In genomic region chr11:61967924-61968757, GRCh38 we compare ENCODE assay signal across 8 cellular contexts. TPM values are rescaled to one million over a fixed set of nuclear protein-coding genes. Genes with fewer than 3 reads are reported as not detected.
DNase-seq lines count a peak whose midpoint lies in the region; ATAC-seq and TF ChIP-seq lines count a peak whose summit lies in the region.

No MANE protein-coding gene starts in this region.

- H3K27me3 Mint-ChIP-seq in CD4-positive, alpha-beta T cell = peaks cover 4% of the 10 kb centered on the region
- H3K27me3 Mint-ChIP-seq in T-helper 2 cell treated with Interferon-gamma antibody and Interleukin-4, amounts not matched to agents 5 μg/mL and 100 μg/mL, for 36 hours (ENCODE audit: low read depth) = no peaks in the 10 kb centered on the region

- peak overlapping the region; percentile 98 for H3K4me3 ChIP-seq in Karpas-422 (ENCODE audit: low read length)
- peak overlapping the region; percentile 84 to 92 for H3K4me3 ChIP-seq in left lung

- H3K9me2 ChIP-seq in Karpas-422 (replicated peaks; ENCODE audit: insufficient read depth, low read length) = no peaks in the 10 kb centered on the region

- H3K4me1 Mint-ChIP-seq in CD4-positive, alpha-beta T cell (ENCODE audit: low read depth) = peaks cover 73% of the 10 kb centered on the region
- H3K4me1 Mint-ChIP-seq in T-helper 2 cell treated with Interferon-gamma antibody and Interleukin-4, amounts not matched to agents 5 μg/mL and 100 μg/mL, for 36 hours (ENCODE audit: low read depth) = peaks cover 62% of the 10 kb centered on the region

- H3K4me1 ChIP-seq in Karpas-422 (ENCODE audit: low read length) (peaks cover 66% of the 10 kb centered on the region), left lung (peaks cover 66 to 67% of the 10 kb centered on the region in 2 donors)

- H3K27me3 ChIP-seq in CD4-positive, alpha-beta T cell (ENCODE audit: control insufficient read depth, insufficient read depth, low read length) = no peaks in the 10 kb centered on the region
- H3K27me3 ChIP-seq in Karpas-422 (ENCODE audit: low read length) (no peaks in the 10 kb centered on the region), left lung (no peaks in the 10 kb centered on the region)

- no peak for TF ChIP-seq CTCF in CD4-positive, alpha-beta T cell (IDR thresholded peaks at IDR 0.05)
- TF ChIP-seq CTCF in left lung (IDR thresholded peaks at IDR 0.05) = no peak

- peak; percentile 0 for ATAC-seq in CD4-positive, alpha-beta T cell (ENCODE audit: poor library complexity)
- ATAC-seq in GM21381 (IDR thresholded peaks at IDR 0.05; ENCODE audit: unreplicated experiment) = peak; percentile 19
- ATAC-seq in left lung = no peak

- peak in 8 of 10 experiments; percentile 13 to 49 (median 22) for DNase-seq in CD4-positive, alpha-beta T cell
- peak; percentile 79 for DNase-seq in Karpas-422
- peak; percentile 43 for DNase-seq in T-helper 2 cell treated with Interferon-gamma antibody and Interleukin-4, amounts not matched to agents 5 μg/mL and 100 μg/mL, for 36 hours (ENCODE audit: low spot score)
- DNase-seq in caudate nucleus (lab: John Stamatoyannopoulos, UW) = peak in 48 of 61 donors; percentile 37 to 92 (median 71)
- peak; percentile 61 to 88 for DNase-seq in left lung
- DNase-seq in stimulated activated CD4-positive, alpha-beta T cell treated with anti-CD3 and anti-CD28 coated beads, Interleukin-4, amount 100 ng/mL, for 1 hour = peak; percentile 40
- DNase-seq in COLO829 (ENCODE audit: low spot score) = no peak

- POLR2A ChIA-PET in CD4-positive, alpha-beta T cell (lab: Charles Lee) = interaction anchor here (0.6 to 5.1 kb wide), 39 partner anchors 10 to 1952 kb away, joined by 3 to 177 read pairs (median 5); partner anchors contain the start of genes BEST1, CPSF7, CYB561A3 and FEN1

- H3K36me3 ChIP-seq in Karpas-422 (ENCODE audit: insufficient read depth, low read length) (peaks cover 17% of the 10 kb centered on the region), left lung (peaks cover 0 to 35% of the 10 kb centered on the region in 2 donors)

- peak overlapping the region; percentile 94 for H3K27ac ChIP-seq in CD4-positive, alpha-beta T cell (ENCODE audit: low read depth, low read length)
- H3K27ac ChIP-seq in Karpas-422 (ENCODE audit: low read length) (peak overlapping the region; percentile 60), caudate nucleus (ENCODE audit: low read depth, low read length) (peak overlapping the region; percentile 99), left lung (peak overlapping the region; percentile 98 to 99)

- peak overlapping the region; percentile 99 for H3K4me3 Mint-ChIP-seq in CD4-positive, alpha-beta T cell
- peak overlapping the region; percentile 88 for H3K4me3 Mint-ChIP-seq in T-helper 2 cell treated with Interferon-gamma antibody and Interleukin-4, amounts not matched to agents 5 μg/mL and 100 μg/mL, for 36 hours

- H3K9me3 Mint-ChIP-seq in CD4-positive, alpha-beta T cell = no peaks in the 10 kb centered on the region
- no peaks in the 10 kb centered on the region for H3K9me3 Mint-ChIP-seq in T-helper 2 cell treated with Interferon-gamma antibody and Interleukin-4, amounts not matched to agents 5 μg/mL and 100 μg/mL, for 36 hours

- H2AFZ ChIP-seq in Karpas-422 (ENCODE audit: low read length) = peak overlapping the region; percentile 71

- no peaks in the 10 kb centered on the region for H3K9me3 ChIP-seq in CD4-positive, alpha-beta T cell (ENCODE audit: control insufficient read depth, low read length)
- H3K9me3 ChIP-seq in Karpas-422 (ENCODE audit: low read length) = no peaks in the 10 kb centered on the region
- no peaks in the 10 kb centered on the region for H3K9me3 ChIP-seq in left lung

- H3K79me2 ChIP-seq in Karpas-422 (ENCODE audit: low read length) = peaks cover 10% of the 10 kb centered on the region

- peaks cover 28% of the 10 kb centered on the region for H4K20me1 ChIP-seq in Karpas-422 (ENCODE audit: insufficient read depth, low read depth, low read length)

- CTCF ChIA-PET in CD4-positive, alpha-beta T cell (lab: Charles Lee) = interaction anchor here (0.6 to 7.1 kb wide), 9 partner anchors 9 to 113 kb away, joined by 3 to 50 read pairs (median 4); no protein-coding TSS in a partner anchor

- peak overlapping the region; percentile 99 for H3K4me2 ChIP-seq in Karpas-422 (ENCODE audit: low read depth, low read length, poor library complexity, severe bottlenecking)

- peak overlapping the region; percentile 84 for H3K27ac Mint-ChIP-seq in CD4-positive, alpha-beta T cell
- peak overlapping the region; percentile 95 for H3K27ac Mint-ChIP-seq in T-helper 2 cell treated with Interferon-gamma antibody and Interleukin-4, amounts not matched to agents 5 μg/mL and 100 μg/mL, for 36 hours

- H3K36me3 Mint-ChIP-seq in CD4-positive, alpha-beta T cell (ENCODE audit: low read depth) = peaks cover 50% of the 10 kb centered on the region
- peaks cover 31% of the 10 kb centered on the region for H3K36me3 Mint-ChIP-seq in T-helper 2 cell treated with Interferon-gamma antibody and Interleukin-4, amounts not matched to agents 5 μg/mL and 100 μg/mL, for 36 hours (ENCODE audit: low read depth)

- intact Hi-C loops in CD4-positive, alpha-beta T cell (cut with DNase I, micrococcal nuclease) = loop anchor here (1.0 to 10.0 kb wide), 6 partner anchors 57 to 1061 kb away; partner anchors contain the start of genes AHNAK (in 1 of the 2), FEN1 (in 1 of the 2), PRPF19 (in 1 of the 2) and SYT7 (in 1 of the 2)
- intact Hi-C loops in left lung (cut with DNase I) = no loop called here

- H3K9ac ChIP-seq in Karpas-422 (ENCODE audit: low read length) = peak overlapping the region; percentile 88

RNA-seq across cellular contexts. Expression of gene FTH1, which starts 0.7 kb away (rescaled TPM):
- 1,000 to 10,000 TPM; 2,313 to 2,400 TPM for total RNA-seq in CD4-positive, alpha-beta T cell
- total RNA-seq in Karpas-422 (2014; rRNA removed; shearing (Covaris generic); ENCODE audit: low replicate concordance) = 209 and 392 TPM in 2 replicates
- 1,000 to 10,000 TPM; 3,536 to 5,494 TPM for total RNA-seq in left lung

RNA-seq across cellular contexts. Expression of gene BEST1, which starts 18.0 kb away (rescaled TPM):
- under 1 TPM; 0.14 to 0.25 TPM for total RNA-seq in CD4-positive, alpha-beta T cell
- total RNA-seq in Karpas-422 (2014; rRNA removed; shearing (Covaris generic); ENCODE audit: low replicate concordance) = 1.7 and 1.9 TPM in 2 replicates
- total RNA-seq in left lung = 10 to 100 TPM in 1 of 2 donors, 1 to 10 TPM in 1; 3.8 to 14.6 TPM

RNA-seq across cellular contexts. Expression of gene RAB3IL1, which starts 50.8 kb away (rescaled TPM):
- total RNA-seq in CD4-positive, alpha-beta T cell = not detected
- total RNA-seq in Karpas-422 (2014; rRNA removed; shearing (Covaris generic); ENCODE audit: low replicate concordance) = not detected in 2 replicates
- total RNA-seq in left lung = 10 to 100 TPM; 10.8 to 13.3 TPM

Comparison
In these comparisons a context has a peak if more than half of its experiments do, and no peak if none do; other contexts are left out.
1. RNA of gene RAB3IL1, which starts 50.8 kb away (total RNA-seq): 10.8 to 13.3 TPM in left lung; not detected in CD4-positive, alpha-beta T cell and not detected in Karpas-422; every median in the first group is over 10 times any median in the second.
2. intact Hi-C loops: an anchor here in CD4-positive, alpha-beta T cell (1.0 to 10.0 kb wide); none called in left lung.
3. Peak in every context shown above with its lines, with median percentiles within 50 percentile points of each other: H3K27ac ChIP-seq.